1 cellular context compared by ENCODE assay signal in the genomic region with DNA sequence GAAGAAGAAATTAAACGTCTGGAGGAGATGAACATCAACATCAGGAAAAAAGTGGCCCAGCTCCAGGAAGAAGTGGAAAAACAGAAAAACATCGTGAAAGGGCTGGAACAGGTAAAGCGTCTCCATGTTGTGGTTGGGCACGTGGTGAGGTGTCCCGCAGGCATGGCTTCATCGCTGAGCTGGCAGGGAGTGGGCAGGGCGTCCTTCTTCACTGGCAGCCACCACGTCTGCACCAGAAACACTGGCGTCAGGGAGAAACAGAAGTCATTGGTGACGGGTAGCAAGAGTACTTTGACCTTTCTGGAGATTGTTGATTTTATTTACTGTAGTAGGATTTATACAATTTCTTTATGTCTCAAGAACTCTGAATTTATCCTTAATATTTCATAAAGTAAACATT.
TF ChIP-seq lines count a peak whose summit lies in the region.

No MANE protein-coding gene starts in this region.

TF ChIP-seq in IMR-90, 13 proteins besides CTCF, POLR2A, EP300 and RAD21:
- TF ChIP-seq, protein P1, sequence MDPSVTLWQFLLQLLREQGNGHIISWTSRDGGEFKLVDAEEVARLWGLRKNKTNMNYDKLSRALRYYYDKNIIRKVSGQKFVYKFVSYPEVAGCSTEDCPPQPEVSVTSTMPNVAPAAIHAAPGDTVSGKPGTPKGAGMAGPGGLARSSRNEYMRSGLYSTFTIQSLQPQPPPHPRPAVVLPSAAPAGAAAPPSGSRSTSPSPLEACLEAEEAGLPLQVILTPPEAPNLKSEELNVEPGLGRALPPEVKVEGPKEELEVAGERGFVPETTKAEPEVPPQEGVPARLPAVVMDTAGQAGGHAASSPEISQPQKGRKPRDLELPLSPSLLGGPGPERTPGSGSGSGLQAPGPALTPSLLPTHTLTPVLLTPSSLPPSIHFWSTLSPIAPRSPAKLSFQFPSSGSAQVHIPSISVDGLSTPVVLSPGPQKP (IDR thresholded peaks at IDR 0.05; ENCODE audit: borderline replicate concordance, low read depth, low read length): no peak
- TF ChIP-seq RFX5 (IDR thresholded peaks at IDR 0.05; ENCODE audit: low read depth, low read length): no peak
- no peak for TF ChIP-seq MAZ (IDR thresholded peaks at IDR 0.05; ENCODE audit: borderline replicate concordance, low read depth, low read length)
- no peak for TF ChIP-seq RCOR1 (IDR thresholded peaks at IDR 0.05; ENCODE audit: insufficient replicate concordance, low read length)
- TF ChIP-seq CHD1 (IDR thresholded peaks at IDR 0.05; ENCODE audit: low read depth, low read length): no peak
- TF ChIP-seq MAFK (IDR thresholded peaks at IDR 0.05; ENCODE audit: low read depth, low read length): no peak
- TF ChIP-seq CEBPB (IDR thresholded peaks at IDR 0.05; ENCODE audit: low read depth, low read length): no peak
